Comparison of ENCODE assay signal across 27 cellular contexts in the genomic region with DNA sequence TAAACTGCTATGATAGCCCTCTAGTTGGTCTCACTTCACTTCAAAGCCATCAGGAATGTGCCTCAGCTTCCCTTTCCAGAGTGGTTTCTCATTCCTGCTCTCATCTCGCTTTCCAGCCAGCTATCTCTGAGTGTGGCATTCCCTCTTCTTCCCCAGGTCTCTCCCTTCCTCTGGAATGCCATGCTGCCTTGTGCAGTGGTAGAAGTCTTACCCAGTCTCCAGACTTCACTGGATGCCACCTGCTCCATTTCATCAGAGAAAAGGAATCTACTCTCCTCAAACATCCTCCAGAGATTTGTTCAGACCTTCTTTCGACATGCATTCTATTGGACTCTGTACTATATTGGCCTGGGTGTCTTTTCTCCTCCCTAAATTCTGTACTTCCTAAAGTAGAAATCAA.
"Had no signal": no experiment of that assay in that cellular context is flagged by ENCODE, and none has a peak within 500 bp of the region (broad histone marks: within the 10 kb centered on the region; RNA-seq: fewer than 3 reads in every experiment).

No MANE protein-coding gene starts in this region.

- H2AFZ ChIP-seq: neural progenitor cell, parathyroid adenoma had no signal

- FAIRE-seq: endothelial cell of umbilical vein, urothelium cell line had no signal

- H3K9me3 ChIP-seq: esophagus muscularis mucosa, lower lobe of right lung, prostate gland, right lobe of liver, thoracic aorta, tibial nerve, upper lobe of left lung had no signal

- ATAC-seq: foreskin keratinocyte; left colon; lower lobe of right lung; natural killer cell treated with Interleukin-12 subunit alpha and Interleukin-12 subunit beta and Interleukin-15 and Interleukin-18, amount 100 ng/mL, for 72 hours; right lobe of liver; stimulated activated effector memory CD8-positive, alpha-beta T cell treated with anti-CD3 and anti-CD28 coated beads, Interleukin-12 subunit alpha, Interleukin-12 subunit beta, amount 100 ng/mL, for 72 hours; stimulated activated naive CD8-positive, alpha-beta T cell treated with anti-CD3 and anti-CD28 coated beads, Interleukin-15, Interleukin-2, amounts not matched to agents 100 U/mL and 50 U/mL, for 24 hours had no signal

- H3K27me3 ChIP-seq: esophagus muscularis mucosa, foreskin keratinocyte, neural progenitor cell, right lobe of liver, tibial nerve, upper lobe of left lung had no signal

- H3K36me3 ChIP-seq: esophagus muscularis mucosa, lower lobe of right lung, neural progenitor cell, prostate gland, right lobe of liver, thoracic aorta, tibial nerve, upper lobe of left lung had no signal

- H3K4me2 ChIP-seq: neural progenitor cell had no signal

- H3K4me1 ChIP-seq: foreskin keratinocyte, lower lobe of right lung, parathyroid adenoma, prostate gland, right lobe of liver, tibial nerve, upper lobe of left lung had no signal

- H3K9ac ChIP-seq: neural progenitor cell, parathyroid adenoma had no signal

- H3K79me2 ChIP-seq: parathyroid adenoma had no signal

- DNase-seq: dermis blood vessel endothelial cell; effector memory CD4-positive, alpha-beta T cell; foreskin keratinocyte; glutamatergic neuron; immature natural killer cell; islet precursor cell; kidney glomerular epithelial cell; left colon; left ventricle myocardium superior; lower lobe of right lung; naive B cell; right lobe of liver; stimulated activated CD4-positive, alpha-beta T cell treated with anti-CD3 and anti-CD28 coated beads, Interleukin-2, amount 100 ng/mL, for 24 hours; stimulated activated CD4-positive, alpha-beta T cell treated with anti-CD3 and anti-CD28 coated beads, Interleukin-4, amount 100 ng/mL, for 24 hours; stimulated activated naive CD8-positive, alpha-beta T cell treated with anti-CD3 and anti-CD28 coated beads, Interleukin-15, Interleukin-2, amounts not matched to agents 100 U/mL and 50 U/mL, for 24 hours; upper lobe of left lung had no signal

- H3K27ac ChIP-seq: coronary artery, esophagus muscularis mucosa, foreskin keratinocyte, lower lobe of right lung, neural progenitor cell, parathyroid adenoma, prostate gland, right lobe of liver, thoracic aorta, tibial nerve, upper lobe of left lung had no signal

- H3K4me3 ChIP-seq: coronary artery, esophagus muscularis mucosa, lower lobe of right lung, neural progenitor cell, prostate gland, right lobe of liver, thoracic aorta, tibial nerve, upper lobe of left lung had no signal
